In genomic region chrX:150508461-150509367, GRCh38 we compare ENCODE assay signal across 10 cellular contexts. TPM values are rescaled to one million over a fixed set of nuclear protein-coding genes. Genes with fewer than 3 reads are reported as not detected.
DNase-seq lines count a peak whose midpoint lies in the region; ATAC-seq and TF ChIP-seq lines count a peak whose summit lies in the region.
"Had no signal": no experiment of that assay in that cellular context is flagged by ENCODE, and none has a peak within 500 bp of the region (broad histone marks: within the 10 kb centered on the region; RNA-seq: fewer than 3 reads in every experiment).

No MANE protein-coding gene starts in this region.

- peak overlapping the region in 1 of 4 donors; percentile 28 for H3K4me3 ChIP-seq in adrenal gland

- intact Hi-C loops in adrenal gland (cut with DNase I) (loop anchor here in 1 of 2 donors (5.0 kb wide), 1 partner anchor 209 kb away; no protein-coding TSS in a partner anchor), head of caudate nucleus (cut with DNase I) (no loop called here)

- H3K36me3 ChIP-seq in adrenal gland (replicated peaks in 1 of 2): no peaks in the 10 kb centered on the region

- TF ChIP-seq CTCF in adrenal gland (IDR thresholded peaks at IDR 0.05) (no peak), omental fat pad (IDR thresholded peaks at IDR 0.05) (no peak)

- ATAC-seq in omental fat pad (ENCODE audit: low FRiP score): peak; percentile 66
- ATAC-seq in stimulated activated memory B cell treated with anti-CD40 and anti-IgM and Interleukin-4, amounts not matched to agents 10 μg/mL and 1 μg/mL and 100 μg/mL, for 72 hours: no peak
- ATAC-seq: activated CD4-positive, CD25-positive, alpha-beta regulatory T cell treated with anti-CD3 and anti-CD28 coated beads, Interleukin-2, amount 50 U/mL, for 24 hours had no signal

- H3K36me3 Mint-ChIP-seq in stimulated activated memory B cell treated with anti-CD40 and anti-IgM and Interleukin-4, amounts not matched to agents 10 μg/mL and 1 μg/mL and 100 μg/mL, for 72 hours: no peaks in the 10 kb centered on the region
- no peaks in the 10 kb centered on the region for H3K36me3 Mint-ChIP-seq in T-helper 2 cell treated with Interferon-gamma antibody and Interleukin-4, amounts not matched to agents 5 μg/mL and 100 μg/mL, for 36 hours (ENCODE audit: low read depth)

- no peak overlapping the region for H3K27ac Mint-ChIP-seq in stimulated activated memory B cell treated with anti-CD40 and anti-IgM and Interleukin-4, amounts not matched to agents 10 μg/mL and 1 μg/mL and 100 μg/mL, for 72 hours
- no peak overlapping the region for H3K27ac Mint-ChIP-seq in T-helper 2 cell treated with Interferon-gamma antibody and Interleukin-4, amounts not matched to agents 5 μg/mL and 100 μg/mL, for 36 hours

- no peaks in the 10 kb centered on the region for H3K9me3 Mint-ChIP-seq in stimulated activated memory B cell treated with anti-CD40 and anti-IgM and Interleukin-4, amounts not matched to agents 10 μg/mL and 1 μg/mL and 100 μg/mL, for 72 hours
- H3K9me3 Mint-ChIP-seq in T-helper 2 cell treated with Interferon-gamma antibody and Interleukin-4, amounts not matched to agents 5 μg/mL and 100 μg/mL, for 36 hours: no peaks in the 10 kb centered on the region
- H3K9me3 Mint-ChIP-seq: central memory CD8-positive, alpha-beta T cell had no signal

- peaks cover 7 to 14% of the 10 kb centered on the region in 2 donors for H3K4me1 ChIP-seq in adrenal gland (replicated peaks in 1 of 2)

- WGBS in adrenal gland, 4 donors: 20 to 41% (median 29%) methylated on average over 5 to 16 of the region's 16 CpGs

- no peak overlapping the region for H3K4me3 Mint-ChIP-seq in stimulated activated memory B cell treated with anti-CD40 and anti-IgM and Interleukin-4, amounts not matched to agents 10 μg/mL and 1 μg/mL and 100 μg/mL, for 72 hours
- no peak overlapping the region for H3K4me3 Mint-ChIP-seq in T-helper 2 cell treated with Interferon-gamma antibody and Interleukin-4, amounts not matched to agents 5 μg/mL and 100 μg/mL, for 36 hours
- H3K4me3 Mint-ChIP-seq: central memory CD8-positive, alpha-beta T cell had no signal

- H3K27ac ChIP-seq in adrenal gland: peak overlapping the region; percentile 69 to 92 (median 79)

- H3K4me1 Mint-ChIP-seq in stimulated activated memory B cell treated with anti-CD40 and anti-IgM and Interleukin-4, amounts not matched to agents 10 μg/mL and 1 μg/mL and 100 μg/mL, for 72 hours: no peaks in the 10 kb centered on the region
- peaks cover 6% of the 10 kb centered on the region for H3K4me1 Mint-ChIP-seq in T-helper 2 cell treated with Interferon-gamma antibody and Interleukin-4, amounts not matched to agents 5 μg/mL and 100 μg/mL, for 36 hours (ENCODE audit: low read depth)
- H3K4me1 Mint-ChIP-seq: central memory CD8-positive, alpha-beta T cell had no signal

- H3K9me3 ChIP-seq in adrenal gland (replicated peaks in 1 of 3): no peaks in the 10 kb centered on the region

- H3K27me3 Mint-ChIP-seq in stimulated activated memory B cell treated with anti-CD40 and anti-IgM and Interleukin-4, amounts not matched to agents 10 μg/mL and 1 μg/mL and 100 μg/mL, for 72 hours: no peaks in the 10 kb centered on the region
- no peaks in the 10 kb centered on the region for H3K27me3 Mint-ChIP-seq in T-helper 2 cell treated with Interferon-gamma antibody and Interleukin-4, amounts not matched to agents 5 μg/mL and 100 μg/mL, for 36 hours (ENCODE audit: low read depth)
- H3K27me3 Mint-ChIP-seq: central memory CD8-positive, alpha-beta T cell had no signal

- peak in 1 of 2 donors; percentile 57 for TF ChIP-seq POLR2A in adrenal gland (IDR thresholded peaks at IDR 0.05)

- DNase-seq in AG08396 (ENCODE audit: low spot score): peak; percentile 38
- DNase-seq in adrenal gland: peak; percentile 75 to 88 (median 85)
- DNase-seq in head of caudate nucleus: peak; percentile 40 to 88 (median 70)
- no peak for DNase-seq in omental fat pad (ENCODE audit: low spot score)
- DNase-seq in COR-L47 (lab: John Stamatoyannopoulos, UW): no peak
- DNase-seq in activated naive CD4-positive, alpha-beta T cell treated with anti-CD3 and anti-CD28 coated beads, Interleukin-2, amount 50 U/mL, for 16 hours: no peak
- no peak for DNase-seq in T-helper 2 cell treated with Interferon-gamma antibody and Interleukin-4, amounts not matched to agents 5 μg/mL and 100 μg/mL, for 36 hours (ENCODE audit: low spot score)

- no peaks in the 10 kb centered on the region for H3K27me3 ChIP-seq in adrenal gland

RNA-seq across cellular contexts. Expression of gene MTM1, which starts 59.7 kb away (rescaled TPM):
- total RNA-seq in adrenal gland (10 to 100 TPM; 15.4 to 31.4 (median 26.3) TPM), omental fat pad (10 to 100 TPM in 1 of 4 donors, 1 to 10 TPM in 3; 7.1 to 15.1 (median 9.3) TPM)
- polyA plus RNA-seq in adrenal gland: 10 to 100 TPM in 1 of 3 donors, 1 to 10 TPM in 2; 4.1 to 31.4 (median 5.4) TPM

Comparison
In these comparisons a context has a peak if more than half of its experiments do, and no peak if none do; other contexts are left out.
1. DNase-seq: peak in AG08396 (single experiment), adrenal gland (7 of 7) and head of caudate nucleus (42 of 42); none in omental fat pad (single experiment), COR-L47 (single experiment), activated naive CD4-positive, alpha-beta T cell treated with anti-CD3 and anti-CD28 coated beads, Interleukin-2, amount 50 U/mL, for 16 hours (single experiment) and T-helper 2 cell treated with Interferon-gamma antibody and Interleukin-4, amounts not matched to agents 5 μg/mL and 100 μg/mL, for 36 hours (single experiment).